Comparison of ENCODE assay signal across 10 cellular contexts in the genomic region with DNA sequence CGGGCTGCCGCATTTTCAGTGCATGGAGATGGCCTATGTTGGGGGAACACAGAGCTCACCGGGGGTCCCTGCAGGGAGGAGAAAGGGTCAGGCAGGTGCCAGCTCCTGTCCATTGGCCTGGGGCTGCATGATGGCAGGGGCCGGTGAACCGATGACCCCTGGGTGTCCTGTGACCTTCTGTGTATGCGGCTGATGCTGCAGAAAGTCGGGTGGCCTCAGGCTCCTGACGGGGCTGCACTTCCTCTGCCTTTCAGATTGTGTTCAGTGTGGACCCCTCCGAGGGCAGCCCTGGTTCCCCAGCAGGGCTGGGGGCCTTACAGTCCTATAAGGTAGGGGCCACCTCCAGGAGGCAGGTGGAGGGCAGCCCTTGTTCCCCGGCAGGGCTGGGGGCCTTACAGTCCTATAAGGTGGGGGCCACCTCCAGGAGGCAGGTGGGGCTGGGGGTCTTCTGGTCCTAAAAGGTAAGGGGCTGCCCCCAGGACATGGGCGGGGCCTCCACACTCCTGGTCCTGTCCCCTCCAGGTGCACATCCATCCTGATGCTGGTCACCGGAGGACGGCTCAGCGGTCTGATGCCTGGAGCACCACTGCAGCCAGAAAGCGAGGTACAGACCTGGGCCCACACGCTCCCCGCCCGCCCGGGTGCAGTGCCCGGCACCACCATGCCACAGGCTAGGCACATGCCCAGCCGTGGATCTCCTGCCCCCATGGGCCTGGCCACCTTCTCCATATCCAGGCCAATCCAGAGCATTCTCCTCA. TPM values are rescaled to one million over a fixed set of nuclear protein-coding genes. Genes with fewer than 3 reads are reported as not detected.
A peak's percentile ranks its signal among the peaks of the same experiment; 100 is the strongest.
DNase-seq lines count a peak whose midpoint lies in the region; ATAC-seq, FAIRE-seq and TF ChIP-seq lines count a peak whose summit lies in the region.
"Had no signal": no experiment of that assay in that cellular context is flagged by ENCODE, and none has a peak within 500 bp of the region (broad histone marks: within the 10 kb centered on the region; RNA-seq: fewer than 3 reads in every experiment).

No MANE protein-coding gene starts in this region.

- H4K91ac ChIP-seq in IMR-90 (ENCODE audit: insufficient read depth, low read depth, low read length) (peak overlapping the region; percentile 92), mesenchymal stem cell (ENCODE audit: low read length) (peak overlapping the region; percentile 98)

- peak overlapping the region; percentile 74 to 96 for H2BK12ac ChIP-seq in mesenchymal stem cell (ENCODE audit: low read length in 2 of 2)

- peaks cover 31% of the 10 kb centered on the region for H3K4me1 ChIP-seq in IMR-90 (ENCODE audit: control insufficient read depth, insufficient read depth, low read length)
- H3K4me1 ChIP-seq in mesenchymal stem cell (ENCODE audit: control insufficient read depth, insufficient read depth, low read depth, low read length): peaks cover 49% of the 10 kb centered on the region

- H2AK5ac ChIP-seq in IMR-90 (ENCODE audit: low read depth, low read length): peak overlapping the region; percentile 99
- H2AK5ac ChIP-seq in mesenchymal stem cell (ENCODE audit: low read length, severe bottlenecking): peak overlapping the region; percentile 82

- no peak overlapping the region for H3K56ac ChIP-seq in IMR-90 (ENCODE audit: extremely low read depth, insufficient read depth, low read length)

- no peak for TF ChIP-seq RAD21 in IMR-90 (IDR thresholded peaks at IDR 0.05; ENCODE audit: low read length)

- no peak overlapping the region for H3K9ac ChIP-seq in IMR-90 (ENCODE audit: low read depth, low read length)
- H3K9ac ChIP-seq in mesenchymal stem cell (ENCODE audit: low read length): peak overlapping the region; percentile 76
- H3K9ac ChIP-seq: BLaER1 had no signal

- intact Hi-C loops in IMR-90 (cut with micrococcal nuclease): no loop called here

- H3K27me3 ChIP-seq in IMR-90 (ENCODE audit: control insufficient read depth, insufficient read depth, low read length) (no peaks in the 10 kb centered on the region), mesenchymal stem cell (ENCODE audit: control insufficient read depth in 1 of 2, insufficient read depth in 1 of 2, low read length in 2 of 2) (no peaks in the 10 kb centered on the region)
- H3K27me3 ChIP-seq: BLaER1 had no signal

- H2BK120ac ChIP-seq in IMR-90 (ENCODE audit: low read depth, low read length) (peak overlapping the region; percentile 95), mesenchymal stem cell (ENCODE audit: low read depth, low read length) (peak overlapping the region; percentile 84)

- FAIRE-seq in HTR-8/SVneo (lab: Jason Lieb, UNC): no peak

- dilution Hi-C loops in IMR-90 (cut with HindIII; ENCODE audit: low sequenced_read_pairs, unreplicated experiment): no loop called here

- peaks cover 7% of the 10 kb centered on the region; the same call in 1 of the 2 replicates for H3K36me3 ChIP-seq in IMR-90 (ENCODE audit: control insufficient read depth, insufficient read depth, low read length)
- H3K36me3 ChIP-seq in mesenchymal stem cell (ENCODE audit: control insufficient read depth in 1 of 2, insufficient read depth in 2 of 2, low read depth in 1 of 2, low read length in 2 of 2): peaks cover 4 to 40% of the 10 kb centered on the region in 2 experiments

- ATAC-seq in IMR-90 (ENCODE audit: low read depth) (no peak), HG02884 (IDR thresholded peaks at IDR 0.05; ENCODE audit: unreplicated experiment) (no peak)

- no peak for TF ChIP-seq POLR2A in IMR-90 (IDR thresholded peaks at IDR 0.05; ENCODE audit: low read depth, low read length)

- POLR2A ChIA-PET in IMR-90 (lab: Charles Lee; ENCODE audit: unreplicated experiment): interaction anchor here (0.5 kb wide), 1 partner anchor 165 kb away, joined by 6 read pairs; no protein-coding TSS in a partner anchor

- peak overlapping the region; percentile 96 for H2BK5ac ChIP-seq in IMR-90 (ENCODE audit: low read depth, low read length, poor library complexity, severe bottlenecking)
- no peak overlapping the region for H2BK5ac ChIP-seq in mesenchymal stem cell (ENCODE audit: low read depth, low read length, poor library complexity, severe bottlenecking)

- CTCF ChIA-PET in IMR-90 (lab: Yijun Ruan, JAX): no interaction called here

- H3K14ac ChIP-seq in IMR-90 (replicated peaks; ENCODE audit: low read depth, low read length) (peak overlapping the region; percentile 73; the same call in 1 of the 2 replicates), mesenchymal stem cell (ENCODE audit: low read length in 2 of 2) (peak overlapping the region in 1 of 2 experiments; percentile 86)

- BruUV-seq in IMR-90 (replicated peaks; lab: Mats Ljungman, UMichigan): no TSS peak

- H2AK9ac ChIP-seq in IMR-90 (replicated peaks; ENCODE audit: low read depth, low read length, poor library complexity): peak overlapping the region; percentile 90

- H3K27ac ChIP-seq in IMR-90 (ENCODE audit: insufficient read depth, low read length) (no peak overlapping the region), coronary artery (peak overlapping the region; percentile 68 to 81), mesenchymal stem cell (ENCODE audit: low read length, poor library complexity, severe bottlenecking) (no peak overlapping the region), temporal lobe (ENCODE audit: low read depth, low read length) (peak overlapping the region; percentile 63)

- 95% methylated on average over 11 of the region's 21 CpGs; no CpG with 5 or more reads in 1 of the 2 experiments for WGBS in IMR-90 (ENCODE audit: extremely low coverage in 2 of 2, insufficient read length in 1 of 2), 2 experiments
- WGBS in mesenchymal stem cell: 95% methylated on average over 21 of the region's 21 CpGs

- H3K9me1 ChIP-seq in IMR-90 (ENCODE audit: insufficient read depth, low read length): peaks cover 27% of the 10 kb centered on the region

- H2BK20ac ChIP-seq in IMR-90 (ENCODE audit: low read depth, low read length): peak overlapping the region; percentile 82

- H2BK15ac ChIP-seq in IMR-90 (ENCODE audit: low read depth, low read length) (peak overlapping the region; percentile 42; the same call in 1 of the 3 replicates), mesenchymal stem cell (ENCODE audit: low read depth, poor library complexity, severe bottlenecking) (peak overlapping the region; percentile 95)

- no peaks in the 10 kb centered on the region for H4K20me1 ChIP-seq in IMR-90 (ENCODE audit: insufficient read depth, low read length)
- H4K20me1 ChIP-seq: BLaER1 had no signal

- no peak overlapping the region for H3K4me2 ChIP-seq in IMR-90 (ENCODE audit: low read depth, low read length)
- no peak overlapping the region for H3K4me2 ChIP-seq in mesenchymal stem cell (ENCODE audit: low read length, poor library complexity, severe bottlenecking)
- H3K4me2 ChIP-seq: BLaER1 had no signal

- DNase-seq in IMR-90: no peak
- DNase-seq in coronary artery (ENCODE audit: low spot score): no peak
- DNase-seq in mesenchymal stem cell: no peak
- DNase-seq in HTR-8/SVneo (ENCODE audit: insufficient read length, low spot score): no peak
- no peak for DNase-seq in NCI-H510A (lab: John Stamatoyannopoulos, UW)
- DNase-seq: activated CD8-positive, alpha-beta memory T cell treated with anti-CD3 and anti-CD28 coated beads for 24 hours; DMS79 treated with DMSO at 0.1 percent for 48 hours had no signal

- H3K18ac ChIP-seq in IMR-90 (ENCODE audit: low read depth, low read length) (no peak overlapping the region), mesenchymal stem cell (ENCODE audit: low read depth in 1 of 2, low read length in 2 of 2) (peak overlapping the region; percentile 91 to 93)

- H3K23ac ChIP-seq in IMR-90 (ENCODE audit: low read depth, low read length) (peak overlapping the region; percentile 24; the same call in 1 of the 2 replicates), mesenchymal stem cell (ENCODE audit: low read length in 2 of 2) (no peak overlapping the region)

- in situ Hi-C loops in IMR-90 (cut with MboI; ENCODE audit: low sequenced_read_pairs): no loop called here

- H3K9me3 ChIP-seq in IMR-90 (ENCODE audit: control insufficient read depth, insufficient read depth, low read length) (no peaks in the 10 kb centered on the region), mesenchymal stem cell (ENCODE audit: control insufficient read depth, low read length) (no peaks in the 10 kb centered on the region)
- H3K9me3 ChIP-seq: BLaER1 had no signal

- H2AFZ ChIP-seq in IMR-90 (replicated peaks; ENCODE audit: low read length, poor library complexity) (peak overlapping the region; percentile 92), mesenchymal stem cell (ENCODE audit: low read depth, low read length) (no peak overlapping the region)

- H3K79me1 ChIP-seq in IMR-90 (ENCODE audit: low read depth in 1 of 2, low read length in 2 of 2) (peaks cover 10 to 44% of the 10 kb centered on the region in 2 experiments; a peak in 3 of 4 replicates), mesenchymal stem cell (replicated peaks; ENCODE audit: low read length, poor library complexity, severe bottlenecking) (peaks cover 4% of the 10 kb centered on the region)

- TF ChIP-seq CTCF in IMR-90 (conservative IDR thresholded peaks at IDR 0.05; ENCODE audit: low read depth, low read length): no peak
- TF ChIP-seq CTCF in coronary artery (IDR thresholded peaks at IDR 0.05): no peak

- peak overlapping the region; percentile 83 to 98; a peak in 3 of 4 replicates for H4K8ac ChIP-seq in IMR-90 (ENCODE audit: low read depth in 2 of 2, low read length in 2 of 2)
- H4K8ac ChIP-seq in mesenchymal stem cell (ENCODE audit: low read length): peak overlapping the region; percentile 83

- peak overlapping the region; percentile 57; the same call in 1 of the 2 replicates for H4K5ac ChIP-seq in IMR-90 (ENCODE audit: low read depth, low read length)

- H3K4me3 ChIP-seq in IMR-90 (ENCODE audit: insufficient read depth, low read depth, low read length) (no peak overlapping the region), coronary artery (no peak overlapping the region), mesenchymal stem cell (ENCODE audit: insufficient read depth in 1 of 2, low read depth in 1 of 2, low read length in 2 of 2) (no peak overlapping the region)
- H3K4me3 ChIP-seq: BLaER1 had no signal

- H3K4ac ChIP-seq in IMR-90 (ENCODE audit: low read depth, low read length) (peak overlapping the region; percentile 98), mesenchymal stem cell (ENCODE audit: low read depth in 1 of 2, low read length in 2 of 2) (peak overlapping the region; percentile 69 to 75)

RNA-seq across cellular contexts. Expression of a gene that starts 11.0 kb away (rescaled TPM):
- total RNA-seq in IMR-90 (2012; rRNA removed) (1.1 and 1.3 TPM in 2 replicates), temporal lobe (0.49 TPM)
- polyA plus RNA-seq in IMR-90 (2012; rRNA removed): 11.0 and 12.0 TPM in 2 replicates
- 3.7 and 18.0 TPM in 2 replicates for polyA plus RNA-seq in IMR-90 (2012; cell fraction: cytosol; rRNA removed)
- polyA plus RNA-seq in IMR-90 (2012; cell fraction: nucleus; rRNA removed; ENCODE audit: low replicate concordance): 22.6 and 133 TPM in 2 replicates
- 23.7 TPM for polyA plus RNA-seq in mesenchymal stem cell (2013, experiment 1 of 2)
- polyA plus RNA-seq in mesenchymal stem cell (2013, experiment 2 of 2): 23.9 TPM

RNA-seq across cellular contexts. Expression of a gene that starts 22.3 kb away (rescaled TPM):
- total RNA-seq in IMR-90 (2012; rRNA removed): 25.3 and 29.2 TPM in 2 replicates
- 36.3 and 36.6 TPM in 2 replicates for polyA plus RNA-seq in IMR-90 (2012; rRNA removed)
- 36.7 and 61.6 TPM in 2 replicates for polyA plus RNA-seq in IMR-90 (2012; cell fraction: cytosol; rRNA removed)
- 102 and 139 TPM in 2 replicates for polyA plus RNA-seq in IMR-90 (2012; cell fraction: nucleus; rRNA removed; ENCODE audit: low replicate concordance)
- polyA plus RNA-seq in mesenchymal stem cell (2013, experiment 1 of 2): 13.5 TPM
- polyA plus RNA-seq in mesenchymal stem cell (2013, experiment 2 of 2): 14.0 TPM
- total RNA-seq in temporal lobe: 18.7 TPM

RNA-seq across cellular contexts. Expression of a gene that starts 22.4 kb away (rescaled TPM):
- total RNA-seq in IMR-90 (2012; rRNA removed) (13.4 and 15.6 TPM in 2 replicates), temporal lobe (7.6 TPM)
- polyA plus RNA-seq in IMR-90 (2012; rRNA removed): 20.2 and 21.1 TPM in 2 replicates
- polyA plus RNA-seq in IMR-90 (2012; cell fraction: cytosol; rRNA removed): 18.9 and 24.7 TPM in 2 replicates
- polyA plus RNA-seq in IMR-90 (2012; cell fraction: nucleus; rRNA removed; ENCODE audit: low replicate concordance): 80.8 and 206 TPM in 2 replicates
- polyA plus RNA-seq in mesenchymal stem cell (2013, experiment 1 of 2): 11.5 TPM
- polyA plus RNA-seq in mesenchymal stem cell (2013, experiment 2 of 2): 11.8 TPM

RNA-seq across cellular contexts. Expression of a gene that starts 27.3 kb away (rescaled TPM):
- 9.4 and 14.7 TPM in 2 replicates for total RNA-seq in IMR-90 (2012; rRNA removed)
- polyA plus RNA-seq in IMR-90 (2012; rRNA removed): 18.8 and 22.5 TPM in 2 replicates
- 7.5 and 18.1 TPM in 2 replicates for polyA plus RNA-seq in IMR-90 (2012; cell fraction: cytosol; rRNA removed)
- 121 and 228 TPM in 2 replicates for polyA plus RNA-seq in IMR-90 (2012; cell fraction: nucleus; rRNA removed; ENCODE audit: low replicate concordance)
- polyA plus RNA-seq in mesenchymal stem cell (2013, experiment 1 of 2): 9.2 TPM
- polyA plus RNA-seq in mesenchymal stem cell (2013, experiment 2 of 2): 9.3 TPM
- total RNA-seq in temporal lobe: 10.6 TPM

RNA-seq across cellular contexts. Expression of a gene that starts 32.2 kb away (rescaled TPM):
- total RNA-seq in IMR-90 (2012; rRNA removed) (20.3 and 21.1 TPM in 2 replicates), temporal lobe (102 TPM)
- polyA plus RNA-seq in IMR-90 (2012; rRNA removed): 62.3 and 67.4 TPM in 2 replicates
- 33.4 and 56.7 TPM in 2 replicates for polyA plus RNA-seq in IMR-90 (2012; cell fraction: cytosol; rRNA removed)
- polyA plus RNA-seq in IMR-90 (2012; cell fraction: nucleus; rRNA removed; ENCODE audit: low replicate concordance): 57.3 and 74.5 TPM in 2 replicates
- polyA plus RNA-seq in mesenchymal stem cell (2013, experiment 1 of 2): 11.7 TPM
- 12.0 TPM for polyA plus RNA-seq in mesenchymal stem cell (2013, experiment 2 of 2)

Comparison
In these comparisons a context has a peak if more than half of its experiments do, and no peak if none do; other contexts are left out.
1. H3K27ac ChIP-seq: peak in coronary artery (2 of 2) and temporal lobe (single experiment); none in IMR-90 (single experiment) and mesenchymal stem cell (single experiment).